1 cellular context compared by ENCODE assay signal in genomic region chr19:1901940-1902404, GRCh38.
TF ChIP-seq lines count a peak whose summit lies in the region.

No MANE protein-coding gene starts in this region.

TF ChIP-seq in HepG2, 621 proteins besides CTCF, POLR2A, EP300 and RAD21 (continued from another document and continues in another):
- TF ChIP-seq LRRFIP1 (CRISPR knock-in tag; conservative IDR thresholded peaks at IDR 0.05) = no peak
- TF ChIP-seq RCOR2 (CRISPR knock-in tag; IDR thresholded peaks at IDR 0.05) = no peak
- no peak for TF ChIP-seq KAT2B (IDR thresholded peaks at IDR 0.05; ENCODE audit: borderline replicate concordance, low read depth, low read length)
- no peak for TF ChIP-seq ERF (CRISPR knock-in tag; IDR thresholded peaks at IDR 0.05)
- no peak for TF ChIP-seq ATRX (CRISPR knock-in tag; IDR thresholded peaks at IDR 0.05; ENCODE audit: borderline replicate concordance)
- TF ChIP-seq REPIN1 (CRISPR knock-in tag; IDR thresholded peaks at IDR 0.05; ENCODE audit: borderline replicate concordance, low read depth) = no peak
- TF ChIP-seq ETV5 (CRISPR knock-in tag; IDR thresholded peaks at IDR 0.05; ENCODE audit: borderline replicate concordance) = no peak
- no peak for TF ChIP-seq ZKSCAN1 (IDR thresholded peaks at IDR 0.05; ENCODE audit: low read length)
- no peak for TF ChIP-seq ZNF484 (CRISPR knock-in tag; IDR thresholded peaks at IDR 0.05; ENCODE audit: borderline replicate concordance, low read depth)
- no peak for TF ChIP-seq ZHX1 (CRISPR knock-in tag; IDR thresholded peaks at IDR 0.05; ENCODE audit: low read depth)
- TF ChIP-seq SP2 (CRISPR knock-in tag; IDR thresholded peaks at IDR 0.05) = no peak
- no peak for TF ChIP-seq MIER2 (CRISPR knock-in tag; IDR thresholded peaks at IDR 0.05)
- TF ChIP-seq ZNF547 (CRISPR knock-in tag; IDR thresholded peaks at IDR 0.05) = peak; percentile 23; the same call in 1 of the 2 replicates
- no peak for TF ChIP-seq ZNF292 (CRISPR knock-in tag; IDR thresholded peaks at IDR 0.05; ENCODE audit: borderline replicate concordance, low read depth)
- TF ChIP-seq, protein P1, sequence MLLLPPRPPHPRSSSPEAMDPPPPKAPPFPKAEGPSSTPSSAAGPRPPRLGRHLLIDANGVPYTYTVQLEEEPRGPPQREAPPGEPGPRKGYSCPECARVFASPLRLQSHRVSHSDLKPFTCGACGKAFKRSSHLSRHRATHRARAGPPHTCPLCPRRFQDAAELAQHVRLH (CRISPR knock-in tag; IDR thresholded peaks at IDR 0.05; ENCODE audit: borderline replicate concordance, low read depth) = no peak
- TF ChIP-seq, protein P2, sequence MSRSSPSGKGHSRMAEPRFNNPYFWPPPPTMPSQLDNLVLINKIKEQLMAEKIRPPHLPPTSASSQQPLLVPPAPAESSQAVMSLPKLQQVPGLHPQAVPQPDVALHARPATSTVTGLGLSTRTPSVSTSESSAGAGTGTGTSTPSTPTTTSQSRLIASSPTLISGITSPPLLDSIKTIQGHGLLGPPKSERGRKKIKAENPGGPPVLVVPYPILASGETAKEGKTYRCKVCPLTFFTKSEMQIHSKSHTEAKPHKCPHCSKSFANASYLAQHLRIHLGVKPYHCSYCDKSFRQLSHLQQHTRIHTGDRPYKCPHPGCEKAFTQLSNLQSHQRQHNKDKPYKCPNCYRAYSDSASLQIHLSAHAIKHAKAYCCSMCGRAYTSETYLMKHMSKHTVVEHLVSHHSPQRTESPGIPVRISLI (CRISPR knock-in tag; IDR thresholded peaks at IDR 0.05; ENCODE audit: borderline replicate concordance) = peak; percentile 54; the same call in 1 of the 2 replicates
- TF ChIP-seq SAFB2 (CRISPR knock-in tag; IDR thresholded peaks at IDR 0.05; ENCODE audit: borderline replicate concordance, low read depth) = no peak
- TF ChIP-seq ZNF530 (CRISPR knock-in tag; IDR thresholded peaks at IDR 0.05; ENCODE audit: low read depth) = no peak
- peak; percentile 48; the same call in 1 of the 2 replicates for TF ChIP-seq MTA1 (CRISPR knock-in tag; IDR thresholded peaks at IDR 0.05; ENCODE audit: borderline replicate concordance)
- no peak for TF ChIP-seq ZNF652 (CRISPR knock-in tag; IDR thresholded peaks at IDR 0.05; ENCODE audit: borderline replicate concordance, low read depth)
- no peak for TF ChIP-seq SUZ12 (IDR thresholded peaks at IDR 0.05; ENCODE audit: low read depth, low read length)
- no peak for TF ChIP-seq ZBTB7A (CRISPR knock-in tag; IDR thresholded peaks at IDR 0.05)
- no peak for TF ChIP-seq SP140L (CRISPR knock-in tag; IDR thresholded peaks at IDR 0.05; ENCODE audit: borderline replicate concordance)
- TF ChIP-seq E2F5 (CRISPR knock-in tag; conservative IDR thresholded peaks at IDR 0.05) = no peak
- TF ChIP-seq, protein P3, sequence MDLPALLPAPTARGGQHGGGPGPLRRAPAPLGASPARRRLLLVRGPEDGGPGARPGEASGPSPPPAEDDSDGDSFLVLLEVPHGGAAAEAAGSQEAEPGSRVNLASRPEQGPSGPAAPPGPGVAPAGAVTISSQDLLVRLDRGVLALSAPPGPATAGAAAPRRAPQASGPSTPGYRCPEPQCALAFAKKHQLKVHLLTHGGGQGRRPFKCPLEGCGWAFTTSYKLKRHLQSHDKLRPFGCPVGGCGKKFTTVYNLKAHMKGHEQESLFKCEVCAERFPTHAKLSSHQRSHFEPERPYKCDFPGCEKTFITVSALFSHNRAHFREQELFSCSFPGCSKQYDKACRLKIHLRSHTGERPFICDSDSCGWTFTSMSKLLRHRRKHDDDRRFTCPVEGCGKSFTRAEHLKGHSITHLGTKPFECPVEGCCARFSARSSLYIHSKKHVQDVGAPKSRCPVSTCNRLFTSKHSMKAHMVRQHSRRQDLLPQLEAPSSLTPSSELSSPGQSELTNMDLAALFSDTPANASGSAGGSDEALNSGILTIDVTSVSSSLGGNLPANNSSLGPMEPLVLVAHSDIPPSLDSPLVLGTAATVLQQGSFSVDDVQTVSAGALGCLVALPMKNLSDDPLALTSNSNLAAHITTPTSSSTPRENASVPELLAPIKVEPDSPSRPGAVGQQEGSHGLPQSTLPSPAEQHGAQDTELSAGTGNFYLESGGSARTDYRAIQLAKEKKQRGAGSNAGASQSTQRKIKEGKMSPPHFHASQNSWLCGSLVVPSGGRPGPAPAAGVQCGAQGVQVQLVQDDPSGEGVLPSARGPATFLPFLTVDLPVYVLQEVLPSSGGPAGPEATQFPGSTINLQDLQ (CRISPR knock-in tag; IDR thresholded peaks at IDR 0.05) = 0 out of 2 replicates have a peak, but pooled peaks have one; percentile 22
- TF ChIP-seq HMGXB4 (CRISPR knock-in tag; IDR thresholded peaks at IDR 0.05; ENCODE audit: borderline replicate concordance in 1 of 2, low read depth in 1 of 2) = no peak
- no peak for TF ChIP-seq ZNF333 (CRISPR knock-in tag; IDR thresholded peaks at IDR 0.05; ENCODE audit: borderline replicate concordance)
- TF ChIP-seq TEAD2 (CRISPR knock-in tag; IDR thresholded peaks at IDR 0.05) = no peak
- TF ChIP-seq, protein P4, sequence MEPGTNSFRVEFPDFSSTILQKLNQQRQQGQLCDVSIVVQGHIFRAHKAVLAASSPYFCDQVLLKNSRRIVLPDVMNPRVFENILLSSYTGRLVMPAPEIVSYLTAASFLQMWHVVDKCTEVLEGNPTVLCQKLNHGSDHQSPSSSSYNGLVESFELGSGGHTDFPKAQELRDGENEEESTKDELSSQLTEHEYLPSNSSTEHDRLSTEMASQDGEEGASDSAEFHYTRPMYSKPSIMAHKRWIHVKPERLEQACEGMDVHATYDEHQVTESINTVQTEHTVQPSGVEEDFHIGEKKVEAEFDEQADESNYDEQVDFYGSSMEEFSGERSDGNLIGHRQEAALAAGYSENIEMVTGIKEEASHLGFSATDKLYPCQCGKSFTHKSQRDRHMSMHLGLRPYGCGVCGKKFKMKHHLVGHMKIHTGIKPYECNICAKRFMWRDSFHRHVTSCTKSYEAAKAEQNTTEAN (CRISPR knock-in tag; conservative IDR thresholded peaks at IDR 0.05) = no peak
- TF ChIP-seq ZC3H4 (CRISPR knock-in tag; IDR thresholded peaks at IDR 0.05; ENCODE audit: borderline replicate concordance) = no peak
- TF ChIP-seq PHF21A (CRISPR knock-in tag; IDR thresholded peaks at IDR 0.05) = no peak; the same call in 1 of the 2 replicates
- TF ChIP-seq GATAD2A (CRISPR knock-in tag; IDR thresholded peaks at IDR 0.05) = peak; percentile 32; the same call in 1 of the 2 replicates
- no peak for TF ChIP-seq DMTF1 (CRISPR knock-in tag; IDR thresholded peaks at IDR 0.05)
- no peak for TF ChIP-seq SP4 (CRISPR knock-in tag; IDR thresholded peaks at IDR 0.05)
- peak; percentile 78 for TF ChIP-seq CEBPG (CRISPR knock-in tag; IDR thresholded peaks at IDR 0.05)
- TF ChIP-seq SOX6 (IDR thresholded peaks at IDR 0.05) = no peak
- no peak for TF ChIP-seq SOX6 (CRISPR knock-in tag; IDR thresholded peaks at IDR 0.05)
- no peak for TF ChIP-seq HMGXB3 (CRISPR knock-in tag; IDR thresholded peaks at IDR 0.05; ENCODE audit: borderline replicate concordance)
- peak; percentile 63; the same call in 1 of the 2 replicates for TF ChIP-seq ZSCAN25 (CRISPR knock-in tag; IDR thresholded peaks at IDR 0.05)
- TF ChIP-seq FIP1L1 (IDR thresholded peaks at IDR 0.05; ENCODE audit: borderline replicate concordance, insufficient read depth, low read depth, low read length) = no peak
- TF ChIP-seq ZNF615 (CRISPR knock-in tag; IDR thresholded peaks at IDR 0.05; ENCODE audit: borderline replicate concordance) = no peak
